17 cellular contexts compared by ENCODE assay signal in the genomic region with DNA sequence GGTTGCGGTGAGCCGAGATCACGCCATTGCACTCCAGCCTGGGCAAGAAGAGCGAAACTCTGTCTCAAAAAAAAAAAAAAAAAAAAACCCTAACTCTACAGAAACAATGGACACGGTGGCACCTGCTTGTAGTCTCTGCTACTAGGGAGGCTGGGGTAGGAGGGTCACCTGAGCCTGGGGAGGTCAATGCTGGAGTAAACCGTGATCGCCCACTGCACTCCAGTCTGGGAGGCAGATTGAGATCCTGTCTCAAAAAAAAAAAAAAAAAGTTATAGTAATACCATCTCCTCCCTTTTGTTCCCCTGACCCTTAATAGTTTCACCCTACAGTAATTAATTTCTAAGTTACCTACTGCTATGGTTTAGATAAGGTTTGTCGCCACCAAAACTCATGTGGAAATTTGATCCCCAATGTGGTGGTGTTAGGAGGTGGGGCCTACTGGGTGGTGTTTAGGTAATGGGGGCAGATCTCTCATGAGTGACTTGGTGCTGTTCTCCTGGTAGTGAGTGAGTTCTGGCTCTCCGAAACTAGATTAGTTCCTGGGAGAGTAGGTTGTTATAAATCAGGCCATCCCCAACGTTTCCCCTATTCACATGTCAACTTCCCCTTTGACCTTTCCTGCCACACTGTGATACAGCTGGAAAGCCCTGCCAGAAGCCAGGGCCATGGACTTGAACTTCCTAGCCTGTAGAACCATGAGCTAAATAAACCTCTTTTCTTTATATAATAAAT. TPM values are rescaled to one million over a fixed set of nuclear protein-coding genes. Genes with fewer than 3 reads are reported as not detected.
A peak's percentile ranks its signal among the peaks of the same experiment; 100 is the strongest.
DNase-seq lines count a peak whose midpoint lies in the region; ATAC-seq and TF ChIP-seq lines count a peak whose summit lies in the region.
"Had no signal": no experiment of that assay in that cellular context is flagged by ENCODE, and none has a peak within 500 bp of the region (broad histone marks: within the 10 kb centered on the region; RNA-seq: fewer than 3 reads in every experiment).

No MANE protein-coding gene starts in this region.

- POLR2A ChIA-PET in WTC11 (lab: Charles Lee): no interaction called here

- H2AFZ ChIP-seq in GM23338: no peak overlapping the region
- H2AFZ ChIP-seq: PC-9 had no signal

- H3K27me3 Mint-ChIP-seq in CD14-positive monocyte (ENCODE audit: low read depth in 3 of 3) (no peaks in the 10 kb centered on the region), GM23338 (ENCODE audit: insufficient read depth, low read depth, poor library complexity) (peaks cover 3% of the 10 kb centered on the region), WTC11 (ENCODE audit: low read depth) (no peaks in the 10 kb centered on the region), nephron progenitor cell (ENCODE audit: low read depth, poor library complexity) (no peaks in the 10 kb centered on the region)
- no peaks in the 10 kb centered on the region for H3K27me3 Mint-ChIP-seq in activated T-helper 17 cell treated with anti-CD3 and anti-CD28 coated beads, Interleukin-2, amount 50 U/mL, for 72 hours
- H3K27me3 Mint-ChIP-seq: CD4-positive, CD25-positive, alpha-beta regulatory T cell had no signal

- H3K27ac Mint-ChIP-seq in CD14-positive monocyte: peak overlapping the region in 5 of 7 donors; percentile 18 to 92 (median 72)
- H3K27ac Mint-ChIP-seq in GM23338: no peak overlapping the region
- peak overlapping the region; percentile 89 for H3K27ac Mint-ChIP-seq in WTC11
- H3K27ac Mint-ChIP-seq in nephron progenitor cell: peak overlapping the region; percentile 14
- no peak overlapping the region for H3K27ac Mint-ChIP-seq in activated T-helper 17 cell treated with anti-CD3 and anti-CD28 coated beads, Interleukin-2, amount 50 U/mL, for 72 hours
- H3K27ac Mint-ChIP-seq: CD4-positive, CD25-positive, alpha-beta regulatory T cell had no signal

- intact Hi-C loops in CD14-positive monocyte (cut with micrococcal nuclease): no loop called here

- no peak overlapping the region for H3K4me3 ChIP-seq in GM23338
- H3K4me3 ChIP-seq: HAP-1, PC-9, SJCRH30 had no signal

- CTCF ChIA-PET in WTC11 (lab: Charles Lee): no interaction called here

- no peaks in the 10 kb centered on the region for H3F3A ChIP-seq in GM23338 (replicated peaks; ENCODE audit: low read depth)

- H3K36me3 Mint-ChIP-seq in CD14-positive monocyte (peaks cover 7 to 20% of the 10 kb centered on the region in 2 donors), GM23338 (ENCODE audit: low read depth) (no peaks in the 10 kb centered on the region), WTC11 (no peaks in the 10 kb centered on the region), nephron progenitor cell (ENCODE audit: low read depth) (peaks cover 34% of the 10 kb centered on the region)
- H3K36me3 Mint-ChIP-seq in activated T-helper 17 cell treated with anti-CD3 and anti-CD28 coated beads, Interleukin-2, amount 50 U/mL, for 72 hours (ENCODE audit: low read depth): peaks cover 33% of the 10 kb centered on the region

- H3K4me2 ChIP-seq in GM23338: no peak overlapping the region
- H3K4me2 ChIP-seq: PC-9 had no signal

- H3K27ac ChIP-seq in GM23338 (ENCODE audit: low read depth): no peak overlapping the region
- H3K27ac ChIP-seq: PC-9, SJCRH30 had no signal

- peaks cover 8% of the 10 kb centered on the region for H3K4me1 Mint-ChIP-seq in CD14-positive monocyte
- peaks cover 4% of the 10 kb centered on the region; the same call in 2 of the 3 replicates for H3K4me1 Mint-ChIP-seq in GM23338
- H3K4me1 Mint-ChIP-seq in WTC11: peaks cover 8% of the 10 kb centered on the region
- peaks cover 23% of the 10 kb centered on the region for H3K4me1 Mint-ChIP-seq in nephron progenitor cell
- peaks cover 6% of the 10 kb centered on the region for H3K4me1 Mint-ChIP-seq in activated T-helper 17 cell treated with anti-CD3 and anti-CD28 coated beads, Interleukin-2, amount 50 U/mL, for 72 hours

- no peaks in the 10 kb centered on the region for H3K36me3 ChIP-seq in GM23338 (ENCODE audit: insufficient read depth)
- H3K36me3 ChIP-seq: HAP-1 had no signal

- H3K4me3 Mint-ChIP-seq in CD14-positive monocyte (no peak overlapping the region), GM23338 (no peak overlapping the region), WTC11 (no peak overlapping the region), nephron progenitor cell (no peak overlapping the region)
- H3K4me3 Mint-ChIP-seq in activated T-helper 17 cell treated with anti-CD3 and anti-CD28 coated beads, Interleukin-2, amount 50 U/mL, for 72 hours: no peak overlapping the region
- H3K4me3 Mint-ChIP-seq: CD4-positive, CD25-positive, alpha-beta regulatory T cell had no signal

- peak; percentile 49; the same call in 2 of the 3 replicates for ATAC-seq in GM23338
- ATAC-seq in WTC11: no peak
- ATAC-seq in activated T-helper 17 cell treated with anti-CD3 and anti-CD28 coated beads, Interleukin-2, amount 50 U/mL, for 72 hours (replicated peaks): no peak
- no peak for ATAC-seq in GM19351 (IDR thresholded peaks at IDR 0.05; ENCODE audit: unreplicated experiment)
- ATAC-seq in GM18502 (IDR thresholded peaks at IDR 0.05; ENCODE audit: poor library complexity, unreplicated experiment): no peak
- no peak for ATAC-seq in HG03469 (IDR thresholded peaks at IDR 0.05; ENCODE audit: unreplicated experiment)

- no peaks in the 10 kb centered on the region for H3K9me2 ChIP-seq in GM23338 (ENCODE audit: insufficient read depth)

- DNase-seq in CD14-positive monocyte (ENCODE audit: low spot score) (no peak), GM23338 (ENCODE audit: low spot score) (no peak), WTC11 (ENCODE audit: low spot score) (no peak), nephron progenitor cell (no peak)
- DNase-seq: CD4-positive, CD25-positive, alpha-beta regulatory T cell; EL; NCI-H1092; NCI-H2081 treated with DMSO at 0.1 percent for 48 hours; NCI-H510A; NCI-H774; PC-9; SJCRH30 had no signal

- H3K4me1 ChIP-seq in GM23338 (ENCODE audit: insufficient read depth): no peaks in the 10 kb centered on the region
- H3K4me1 ChIP-seq: HAP-1, SJCRH30 had no signal

- H3K27me3 ChIP-seq in GM23338 (ENCODE audit: insufficient read depth): no peaks in the 10 kb centered on the region
- H3K27me3 ChIP-seq: SJCRH30 had no signal

- no peak for TF ChIP-seq CTCF in CD14-positive monocyte (IDR thresholded peaks at IDR 0.05)
- no peak for TF ChIP-seq CTCF in GM23338 (conservative IDR thresholded peaks at IDR 0.05; ENCODE audit: low read depth in 2 of 2)
- no peak for TF ChIP-seq CTCF in WTC11 (IDR thresholded peaks at IDR 0.05)
- TF ChIP-seq CTCF in nephron progenitor cell (IDR thresholded peaks at IDR 0.05): no peak

- peaks cover 16% of the 10 kb centered on the region; the same call in 1 of the 2 replicates for H4K20me1 ChIP-seq in GM23338 (replicated peaks; ENCODE audit: insufficient read depth)

- peaks cover 98% of the 10 kb centered on the region for H3K79me2 ChIP-seq in GM23338 (replicated peaks; ENCODE audit: insufficient read depth)

- peaks cover 0 to 2% (median 0%) of the 10 kb centered on the region in 7 donors for H3K9me3 Mint-ChIP-seq in CD14-positive monocyte
- H3K9me3 Mint-ChIP-seq in GM23338: no peaks in the 10 kb centered on the region
- no peaks in the 10 kb centered on the region for H3K9me3 Mint-ChIP-seq in WTC11
- peaks cover 7% of the 10 kb centered on the region for H3K9me3 Mint-ChIP-seq in nephron progenitor cell
- no peaks in the 10 kb centered on the region for H3K9me3 Mint-ChIP-seq in activated T-helper 17 cell treated with anti-CD3 and anti-CD28 coated beads, Interleukin-2, amount 50 U/mL, for 72 hours

TF ChIP-seq in GM23338, 12 proteins besides CTCF, POLR2A, EP300 and RAD21 (continues in another document):
- no peak for TF ChIP-seq NANOG (IDR thresholded peaks at IDR 0.05; ENCODE audit: borderline replicate concordance)
- TF ChIP-seq ZNF331 (CRISPR knock-in tag; IDR thresholded peaks at IDR 0.05; ENCODE audit: low read depth): no peak

TF ChIP-seq in WTC11, 78 proteins besides CTCF, POLR2A, EP300 and RAD21 (continues in another document):
- TF ChIP-seq ZNF263 (CRISPR knock-in tag; IDR thresholded peaks at IDR 0.05; ENCODE audit: low read depth) (no peak), HMGA2 (CRISPR knock-in tag; IDR thresholded peaks at IDR 0.05) (no peak)
- TF ChIP-seq, protein P1, sequence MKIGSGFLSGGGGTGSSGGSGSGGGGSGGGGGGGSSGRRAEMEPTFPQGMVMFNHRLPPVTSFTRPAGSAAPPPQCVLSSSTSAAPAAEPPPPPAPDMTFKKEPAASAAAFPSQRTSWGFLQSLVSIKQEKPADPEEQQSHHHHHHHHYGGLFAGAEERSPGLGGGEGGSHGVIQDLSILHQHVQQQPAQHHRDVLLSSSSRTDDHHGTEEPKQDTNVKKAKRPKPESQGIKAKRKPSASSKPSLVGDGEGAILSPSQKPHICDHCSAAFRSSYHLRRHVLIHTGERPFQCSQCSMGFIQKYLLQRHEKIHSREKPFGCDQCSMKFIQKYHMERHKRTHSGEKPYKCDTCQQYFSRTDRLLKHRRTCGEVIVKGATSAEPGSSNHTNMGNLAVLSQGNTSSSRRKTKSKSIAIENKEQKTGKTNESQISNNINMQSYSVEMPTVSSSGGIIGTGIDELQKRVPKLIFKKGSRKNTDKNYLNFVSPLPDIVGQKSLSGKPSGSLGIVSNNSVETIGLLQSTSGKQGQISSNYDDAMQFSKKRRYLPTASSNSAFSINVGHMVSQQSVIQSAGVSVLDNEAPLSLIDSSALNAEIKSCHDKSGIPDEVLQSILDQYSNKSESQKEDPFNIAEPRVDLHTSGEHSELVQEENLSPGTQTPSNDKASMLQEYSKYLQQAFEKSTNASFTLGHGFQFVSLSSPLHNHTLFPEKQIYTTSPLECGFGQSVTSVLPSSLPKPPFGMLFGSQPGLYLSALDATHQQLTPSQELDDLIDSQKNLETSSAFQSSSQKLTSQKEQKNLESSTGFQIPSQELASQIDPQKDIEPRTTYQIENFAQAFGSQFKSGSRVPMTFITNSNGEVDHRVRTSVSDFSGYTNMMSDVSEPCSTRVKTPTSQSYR (CRISPR knock-in tag; IDR thresholded peaks at IDR 0.05): no peak

RNA-seq across cellular contexts. Expression of a gene that starts 9.8 kb away (rescaled TPM):
- polyA plus RNA-seq in CD14-positive monocyte: 10 to 100 TPM; 11.6 to 16.9 TPM
- total RNA-seq in GM23338 (2014; rRNA removed; shearing (Covaris generic)): 18.1 and 20.7 TPM in 2 replicates
- polyA plus RNA-seq in GM23338 (2016; fragmentation: Nextera tagmentation; extraction: Ambion mirVana): 5.2 and 6.0 TPM in 2 replicates
- total RNA-seq in WTC11 (2021): 16.6 to 18.0 TPM (median 17.5 TPM) in 3 replicates
- total RNA-seq in activated T-helper 17 cell treated with anti-CD3 and anti-CD28 coated beads, Interleukin-2, amount 50 U/mL, for 72 hours: 10 to 100 TPM; 19.7 to 27.3 TPM

RNA-seq across cellular contexts. Expression of a gene that starts 24.5 kb away (rescaled TPM):
- polyA plus RNA-seq in CD14-positive monocyte (10 to 100 TPM; 46.4 to 47.2 TPM), GM23338 (2016; fragmentation: Nextera tagmentation; extraction: Ambion mirVana) (32.5 and 33.6 TPM in 2 replicates)
- total RNA-seq in GM23338 (2014; rRNA removed; shearing (Covaris generic)): 70.9 and 73.9 TPM in 2 replicates
- 94.9 to 113 TPM (median 104 TPM) in 3 replicates for total RNA-seq in WTC11 (2021)
- total RNA-seq in activated T-helper 17 cell treated with anti-CD3 and anti-CD28 coated beads, Interleukin-2, amount 50 U/mL, for 72 hours: 100 to 1,000 TPM; 172 to 204 TPM

Comparison
In these comparisons a context has a peak if more than half of its experiments do, and no peak if none do; other contexts are left out.
1. H3K27ac Mint-ChIP-seq: peak in CD14-positive monocyte (5 of 7), WTC11 (single experiment) and nephron progenitor cell (single experiment); none in GM23338 (single experiment) and activated T-helper 17 cell treated with anti-CD3 and anti-CD28 coated beads, Interleukin-2, amount 50 U/mL, for 72 hours (single experiment).